In the genomic region with DNA sequence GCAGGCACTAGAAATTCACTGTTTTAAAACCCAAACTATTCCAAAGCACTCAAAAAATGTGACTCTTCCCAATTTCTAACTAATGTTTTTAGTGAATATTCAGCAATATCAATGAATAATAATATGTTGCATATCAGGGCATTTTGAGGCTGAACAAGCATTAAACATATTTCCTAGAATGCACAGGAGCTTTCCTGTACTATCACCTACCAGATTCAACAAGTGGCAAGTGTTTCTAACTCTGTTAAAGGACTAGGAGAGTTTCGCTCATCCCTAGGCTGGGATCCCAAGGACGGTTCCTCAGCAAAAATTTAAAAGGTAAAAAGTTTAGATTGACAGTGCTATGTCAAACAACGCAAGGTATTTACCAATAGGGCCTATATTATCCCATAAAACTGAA, we compare ENCODE assay signal across 29 cellular contexts.
"Had no signal": no experiment of that assay in that cellular context is flagged by ENCODE, and none has a peak within 500 bp of the region (broad histone marks: within the 10 kb centered on the region; RNA-seq: fewer than 3 reads in every experiment).

No MANE protein-coding gene starts in this region.

- H3K9me3 ChIP-seq: stomach, suprapubic skin, testis, thoracic aorta, thyroid gland, tibial artery, tibial nerve, transverse colon, upper lobe of left lung, upper lobe of right lung, uterus, vagina had no signal

- H3K27ac ChIP-seq: stomach, suprapubic skin, testis, thoracic aorta, thyroid gland, tibial artery, tibial nerve, transverse colon, upper lobe of left lung, upper lobe of right lung, uterus, vagina had no signal

- H3K9me3 Mint-ChIP-seq: stimulated activated memory B cell treated with anti-CD40 and anti-IgM and Interleukin-4, amounts not matched to agents 10 μg/mL and 1 μg/mL and 100 μg/mL, for 72 hours; stimulated activated naive B cell treated with anti-CD40 and anti-IgM and Interleukin-4, amounts not matched to agents 10 μg/mL and 1 μg/mL and 100 μg/mL, for 72 hours; stimulated activated naive CD8-positive, alpha-beta T cell treated with anti-CD3 and anti-CD28 coated beads, Interleukin-15, amount 100 ng/mL, for 72 hours; stimulated activated naive CD8-positive, alpha-beta T cell treated with anti-CD3 and anti-CD28 coated beads, Interleukin-15, Interleukin-2, amounts not matched to agents 100 ng/mL and 50 ng/mL, for 24 hours; type B pancreatic cell had no signal

- DNase-seq: stimulated activated CD4-positive, alpha-beta T cell treated with anti-CD3 and anti-CD28 coated beads, Interleukin-2, amount 100 ng/mL, for 48 hours; stimulated activated CD4-positive, alpha-beta T cell treated with anti-CD3 and anti-CD28 coated beads, Interleukin-4, amount 100 ng/mL, for 1 hour; stimulated activated CD4-positive, alpha-beta T cell treated with anti-CD3 and anti-CD28 coated beads, Interleukin-4, amount 100 ng/mL, for 24 hours; stimulated activated CD4-positive, alpha-beta T cell treated with anti-CD3 and anti-CD28 coated beads, Interleukin-4, amount 100 ng/mL, for 4 hours; stimulated activated CD8-positive, alpha-beta memory T cell treated with anti-CD3 and anti-CD28 coated beads, Interleukin-4, amount 100 ng/mL, for 48 hours; stimulated activated naive B cell treated with anti-CD40 and anti-IgM and Interleukin-4, amounts not matched to agents 10 μg/mL and 1 μg/mL and 100 μg/mL, for 72 hours; stimulated activated naive CD4-positive, alpha-beta T cell; stimulated activated naive CD4-positive, alpha-beta T cell treated with Interleukin-2 at 50 U/mL for 16 hours; stimulated activated naive CD8-positive, alpha-beta T cell treated with anti-CD3 and anti-CD28 coated beads, Interleukin-15, amount 100 ng/mL, for 72 hours; stimulated activated naive CD8-positive, alpha-beta T cell treated with anti-CD3 and anti-CD28 coated beads, Interleukin-15, Interleukin-2, amounts not matched to agents 100 U/mL and 50 U/mL, for 24 hours; stomach; substantia nigra; testis; thyroid gland; tibial artery; transverse colon; trophoblast cell; upper lobe of left lung; upper lobe of right lung; uterus had no signal

- FAIRE-seq: urothelium cell line had no signal

- H3K4me1 ChIP-seq: stomach, suprapubic skin, testis, thyroid gland, tibial artery, tibial nerve, transverse colon, upper lobe of left lung, upper lobe of right lung, uterus, vagina had no signal

- H3K36me3 ChIP-seq: uterus had no signal

- H3K4me1 Mint-ChIP-seq: stimulated activated memory B cell treated with anti-CD40 and anti-IgM and Interleukin-4, amounts not matched to agents 10 μg/mL and 1 μg/mL and 100 μg/mL, for 72 hours; stimulated activated naive CD8-positive, alpha-beta T cell treated with anti-CD3 and anti-CD28 coated beads, Interleukin-15, amount 100 ng/mL, for 72 hours had no signal

- H3K27me3 Mint-ChIP-seq: stimulated activated memory B cell treated with anti-CD40 and anti-IgM and Interleukin-4, amounts not matched to agents 10 μg/mL and 1 μg/mL and 100 μg/mL, for 72 hours; stimulated activated naive B cell treated with anti-CD40 and anti-IgM and Interleukin-4, amounts not matched to agents 10 μg/mL and 1 μg/mL and 100 μg/mL, for 72 hours; stimulated activated naive CD8-positive, alpha-beta T cell treated with anti-CD3 and anti-CD28 coated beads, Interleukin-15, amount 100 ng/mL, for 72 hours; stimulated activated naive CD8-positive, alpha-beta T cell treated with anti-CD3 and anti-CD28 coated beads, Interleukin-15, Interleukin-2, amounts not matched to agents 100 ng/mL and 50 ng/mL, for 24 hours; type B pancreatic cell had no signal

- H3K27ac Mint-ChIP-seq: stimulated activated effector memory CD8-positive, alpha-beta T cell treated with anti-CD3 and anti-CD28 coated beads, Interleukin-12 subunit alpha, Interleukin-12 subunit beta, amount 100 ng/mL, for 72 hours; stimulated activated memory B cell treated with anti-CD40 and anti-IgM and Interleukin-4, amounts not matched to agents 10 μg/mL and 1 μg/mL and 100 μg/mL, for 72 hours; stimulated activated naive B cell treated with anti-CD40 and anti-IgM and Interleukin-4, amounts not matched to agents 10 μg/mL and 1 μg/mL and 100 μg/mL, for 72 hours; stimulated activated naive CD8-positive, alpha-beta T cell treated with anti-CD3 and anti-CD28 coated beads, Interleukin-15, amount 100 ng/mL, for 72 hours; stimulated activated naive CD8-positive, alpha-beta T cell treated with anti-CD3 and anti-CD28 coated beads, Interleukin-15, Interleukin-2, amounts not matched to agents 100 ng/mL and 50 ng/mL, for 24 hours; type B pancreatic cell had no signal

- H3K4me3 ChIP-seq: stomach, suprapubic skin, testis, thoracic aorta, thyroid gland, tibial artery, tibial nerve, transverse colon, upper lobe of left lung, upper lobe of right lung, uterus, vagina had no signal

- H3K4me3 Mint-ChIP-seq: stimulated activated effector memory CD8-positive, alpha-beta T cell treated with anti-CD3 and anti-CD28 coated beads, Interleukin-12 subunit alpha, Interleukin-12 subunit beta, amount 100 ng/mL, for 72 hours; stimulated activated memory B cell treated with anti-CD40 and anti-IgM and Interleukin-4, amounts not matched to agents 10 μg/mL and 1 μg/mL and 100 μg/mL, for 72 hours; stimulated activated naive B cell treated with anti-CD40 and anti-IgM and Interleukin-4, amounts not matched to agents 10 μg/mL and 1 μg/mL and 100 μg/mL, for 72 hours; stimulated activated naive CD8-positive, alpha-beta T cell treated with anti-CD3 and anti-CD28 coated beads, Interleukin-15, amount 100 ng/mL, for 72 hours; stimulated activated naive CD8-positive, alpha-beta T cell treated with anti-CD3 and anti-CD28 coated beads, Interleukin-15, Interleukin-2, amounts not matched to agents 100 ng/mL and 50 ng/mL, for 24 hours; type B pancreatic cell had no signal

- ATAC-seq: stimulated activated effector memory CD8-positive, alpha-beta T cell treated with anti-CD3 and anti-CD28 coated beads, Interleukin-12 subunit alpha, Interleukin-12 subunit beta, amount 100 ng/mL, for 72 hours; stimulated activated memory B cell treated with anti-CD40 and anti-IgM and Interleukin-4, amounts not matched to agents 10 μg/mL and 1 μg/mL and 100 μg/mL, for 72 hours; stimulated activated naive B cell treated with anti-CD40 and anti-IgM and Interleukin-4, amounts not matched to agents 10 μg/mL and 1 μg/mL and 100 μg/mL, for 72 hours; stimulated activated naive CD8-positive, alpha-beta T cell treated with anti-CD3 and anti-CD28 coated beads, Interleukin-15, amount 100 ng/mL, for 72 hours; stimulated activated naive CD8-positive, alpha-beta T cell treated with anti-CD3 and anti-CD28 coated beads, Interleukin-15, Interleukin-2, amounts not matched to agents 100 U/mL and 50 U/mL, for 24 hours; upper lobe of right lung had no signal
